In genomic region chr7:100575206-100575631, GRCh38 we compare ENCODE assay signal across 1 cellular context.
A peak's percentile ranks its signal among the peaks of the same experiment; 100 is the strongest.
TF ChIP-seq lines count a peak whose summit lies in the region.

No MANE protein-coding gene starts in this region.

TF ChIP-seq in K562, 482 proteins besides CTCF, POLR2A, EP300 and RAD21 (continued from another document):
- TF ChIP-seq ZNF316 (IDR thresholded peaks at IDR 0.05) (no peak), USF2 (CRISPR knock-in tag; IDR thresholded peaks at IDR 0.05) (peak; percentile 66), RBM22 (IDR thresholded peaks at IDR 0.05; ENCODE audit: low read depth, low read length, poor library complexity, severe bottlenecking) (peak; percentile 44), SP2 (IDR thresholded peaks at IDR 0.05; ENCODE audit: extremely low read depth, low read depth, low read length, poor library complexity, severe bottlenecking) (no peak), POLR2AphosphoS2 (IDR thresholded peaks at IDR 0.05; ENCODE audit: low read length) (no peak), ZNF780A (CRISPR knock-in tag; IDR thresholded peaks at IDR 0.05) (no peak), ZNF253 (CRISPR knock-in tag; conservative IDR thresholded peaks at IDR 0.05) (no peak), TBL1XR1 (IDR thresholded peaks at IDR 0.05; ENCODE audit: low read length in 2 of 2) (no peak), ZNF518B (CRISPR knock-in tag; IDR thresholded peaks at IDR 0.05) (no peak), ZNF75A (CRISPR knock-in tag; IDR thresholded peaks at IDR 0.05) (no peak), TCF15 (CRISPR knock-in tag; IDR thresholded peaks at IDR 0.05) (no peak), BHLHE40 (IDR thresholded peaks at IDR 0.05; ENCODE audit: low read length) (peak; percentile 96), MLLT1 (IDR thresholded peaks at IDR 0.05) (no peak), TSC22D4 (tag; IDR thresholded peaks at IDR 0.05) (no peak), CREM (IDR thresholded peaks at IDR 0.05; ENCODE audit: low read depth) (peak; percentile 50; the same call in 1 of the 2 replicates), SETDB1 (IDR thresholded peaks at IDR 0.05; ENCODE audit: low read length) (no peak), RBFOX2 (IDR thresholded peaks at IDR 0.05; ENCODE audit: low read depth, low read length) (peak; percentile 50; the same call in 1 of the 2 replicates), NFIC (IDR thresholded peaks at IDR 0.05) (no peak), ZFP1 (CRISPR knock-in tag; IDR thresholded peaks at IDR 0.05) (no peak), TEAD2 (tag; IDR thresholded peaks at IDR 0.05) (no peak), PURB (CRISPR knock-in tag; IDR thresholded peaks at IDR 0.05; ENCODE audit: low read depth) (no peak), EGR1 (conservative IDR thresholded peaks at IDR 0.05) (0 out of 2 replicates have a peak, but pooled peaks have one; percentile 20), SLC30A9 (CRISPR knock-in tag; IDR thresholded peaks at IDR 0.05) (no peak)
- TF ChIP-seq, protein P1, sequence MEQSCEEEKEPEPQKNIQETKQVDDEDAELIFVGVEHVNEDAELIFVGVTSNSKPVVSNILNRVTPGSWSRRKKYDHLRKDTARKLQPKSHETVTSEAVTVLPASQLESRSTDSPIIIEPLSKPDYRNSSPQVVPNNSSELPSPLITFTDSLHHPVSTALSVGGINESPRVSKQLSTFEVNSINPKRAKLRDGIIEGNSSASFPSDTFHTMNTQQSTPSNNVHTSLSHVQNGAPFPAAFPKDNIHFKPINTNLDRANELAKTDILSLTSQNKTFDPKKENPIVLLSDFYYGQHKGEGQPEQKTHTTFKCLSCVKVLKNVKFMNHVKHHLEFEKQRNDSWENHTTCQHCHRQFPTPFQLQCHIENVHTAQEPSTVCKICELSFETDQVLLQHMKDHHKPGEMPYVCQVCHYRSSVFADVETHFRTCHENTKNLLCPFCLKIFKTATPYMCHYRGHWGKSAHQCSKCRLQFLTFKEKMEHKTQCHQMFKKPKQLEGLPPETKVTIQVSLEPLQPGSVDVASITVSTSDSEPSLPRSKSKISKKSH (CRISPR knock-in tag; IDR thresholded peaks at IDR 0.05) = no peak
- TF ChIP-seq, protein P2, sequence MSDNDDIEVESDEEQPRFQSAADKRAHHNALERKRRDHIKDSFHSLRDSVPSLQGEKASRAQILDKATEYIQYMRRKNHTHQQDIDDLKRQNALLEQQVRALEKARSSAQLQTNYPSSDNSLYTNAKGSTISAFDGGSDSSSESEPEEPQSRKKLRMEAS (CRISPR knock-in tag; IDR thresholded peaks at IDR 0.05) = peak; percentile 55
- TF ChIP-seq, protein P3, sequence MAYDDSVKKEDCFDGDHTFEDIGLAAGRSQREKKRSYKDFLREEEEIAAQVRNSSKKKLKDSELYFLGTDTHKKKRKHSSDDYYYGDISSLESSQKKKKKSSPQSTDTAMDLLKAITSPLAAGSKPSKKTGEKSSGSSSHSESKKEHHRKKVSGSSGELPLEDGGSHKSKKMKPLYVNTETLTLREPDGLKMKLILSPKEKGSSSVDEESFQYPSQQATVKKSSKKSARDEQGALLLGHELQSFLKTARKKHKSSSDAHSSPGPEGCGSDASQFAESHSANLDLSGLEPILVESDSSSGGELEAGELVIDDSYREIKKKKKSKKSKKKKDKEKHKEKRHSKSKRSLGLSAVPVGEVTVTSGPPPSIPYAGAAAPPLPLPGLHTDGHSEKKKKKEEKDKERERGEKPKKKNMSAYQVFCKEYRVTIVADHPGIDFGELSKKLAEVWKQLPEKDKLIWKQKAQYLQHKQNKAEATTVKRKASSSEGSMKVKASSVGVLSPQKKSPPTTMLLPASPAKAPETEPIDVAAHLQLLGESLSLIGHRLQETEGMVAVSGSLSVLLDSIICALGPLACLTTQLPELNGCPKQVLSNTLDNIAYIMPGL (CRISPR knock-in tag; IDR thresholded peaks at IDR 0.05) = no peak
- TF ChIP-seq, protein P4, sequence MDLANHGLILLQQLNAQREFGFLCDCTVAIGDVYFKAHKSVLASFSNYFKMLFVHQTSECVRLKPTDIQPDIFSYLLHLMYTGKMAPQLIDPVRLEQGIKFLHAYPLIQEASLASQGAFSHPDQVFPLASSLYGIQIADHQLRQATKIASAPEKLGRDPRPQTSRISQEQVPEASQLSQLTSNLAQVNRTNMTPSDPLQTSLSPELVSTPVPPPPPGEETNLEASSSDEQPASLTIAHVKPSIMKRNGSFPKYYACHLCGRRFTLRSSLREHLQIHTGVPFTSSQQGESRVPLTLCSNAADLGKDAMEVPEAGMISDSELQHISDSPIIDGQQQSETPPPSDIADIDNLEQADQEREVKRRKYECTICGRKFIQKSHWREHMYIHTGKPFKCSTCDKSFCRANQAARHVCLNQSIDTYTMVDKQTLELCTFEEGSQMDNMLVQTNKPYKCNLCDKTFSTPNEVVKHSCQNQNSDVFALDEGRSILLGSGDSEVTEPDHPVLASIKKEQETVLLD (IDR thresholded peaks at IDR 0.05) = no peak
- TF ChIP-seq, protein P5, sequence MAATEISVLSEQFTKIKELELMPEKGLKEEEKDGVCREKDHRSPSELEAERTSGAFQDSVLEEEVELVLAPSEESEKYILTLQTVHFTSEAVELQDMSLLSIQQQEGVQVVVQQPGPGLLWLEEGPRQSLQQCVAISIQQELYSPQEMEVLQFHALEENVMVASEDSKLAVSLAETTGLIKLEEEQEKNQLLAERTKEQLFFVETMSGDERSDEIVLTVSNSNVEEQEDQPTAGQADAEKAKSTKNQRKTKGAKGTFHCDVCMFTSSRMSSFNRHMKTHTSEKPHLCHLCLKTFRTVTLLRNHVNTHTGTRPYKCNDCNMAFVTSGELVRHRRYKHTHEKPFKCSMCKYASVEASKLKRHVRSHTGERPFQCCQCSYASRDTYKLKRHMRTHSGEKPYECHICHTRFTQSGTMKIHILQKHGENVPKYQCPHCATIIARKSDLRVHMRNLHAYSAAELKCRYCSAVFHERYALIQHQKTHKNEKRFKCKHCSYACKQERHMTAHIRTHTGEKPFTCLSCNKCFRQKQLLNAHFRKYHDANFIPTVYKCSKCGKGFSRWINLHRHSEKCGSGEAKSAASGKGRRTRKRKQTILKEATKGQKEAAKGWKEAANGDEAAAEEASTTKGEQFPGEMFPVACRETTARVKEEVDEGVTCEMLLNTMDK (IDR thresholded peaks at IDR 0.05; ENCODE audit: borderline replicate concordance, insufficient read depth, low read depth, low read length, poor library complexity, severe bottlenecking) = no peak
- TF ChIP-seq, protein P6, sequence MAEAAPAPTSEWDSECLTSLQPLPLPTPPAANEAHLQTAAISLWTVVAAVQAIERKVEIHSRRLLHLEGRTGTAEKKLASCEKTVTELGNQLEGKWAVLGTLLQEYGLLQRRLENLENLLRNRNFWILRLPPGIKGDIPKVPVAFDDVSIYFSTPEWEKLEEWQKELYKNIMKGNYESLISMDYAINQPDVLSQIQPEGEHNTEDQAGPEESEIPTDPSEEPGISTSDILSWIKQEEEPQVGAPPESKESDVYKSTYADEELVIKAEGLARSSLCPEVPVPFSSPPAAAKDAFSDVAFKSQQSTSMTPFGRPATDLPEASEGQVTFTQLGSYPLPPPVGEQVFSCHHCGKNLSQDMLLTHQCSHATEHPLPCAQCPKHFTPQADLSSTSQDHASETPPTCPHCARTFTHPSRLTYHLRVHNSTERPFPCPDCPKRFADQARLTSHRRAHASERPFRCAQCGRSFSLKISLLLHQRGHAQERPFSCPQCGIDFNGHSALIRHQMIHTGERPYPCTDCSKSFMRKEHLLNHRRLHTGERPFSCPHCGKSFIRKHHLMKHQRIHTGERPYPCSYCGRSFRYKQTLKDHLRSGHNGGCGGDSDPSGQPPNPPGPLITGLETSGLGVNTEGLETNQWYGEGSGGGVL (CRISPR knock-in tag; IDR thresholded peaks at IDR 0.05) = no peak
